Comparison of ENCODE assay signal across 8 cellular contexts in the genomic region with DNA sequence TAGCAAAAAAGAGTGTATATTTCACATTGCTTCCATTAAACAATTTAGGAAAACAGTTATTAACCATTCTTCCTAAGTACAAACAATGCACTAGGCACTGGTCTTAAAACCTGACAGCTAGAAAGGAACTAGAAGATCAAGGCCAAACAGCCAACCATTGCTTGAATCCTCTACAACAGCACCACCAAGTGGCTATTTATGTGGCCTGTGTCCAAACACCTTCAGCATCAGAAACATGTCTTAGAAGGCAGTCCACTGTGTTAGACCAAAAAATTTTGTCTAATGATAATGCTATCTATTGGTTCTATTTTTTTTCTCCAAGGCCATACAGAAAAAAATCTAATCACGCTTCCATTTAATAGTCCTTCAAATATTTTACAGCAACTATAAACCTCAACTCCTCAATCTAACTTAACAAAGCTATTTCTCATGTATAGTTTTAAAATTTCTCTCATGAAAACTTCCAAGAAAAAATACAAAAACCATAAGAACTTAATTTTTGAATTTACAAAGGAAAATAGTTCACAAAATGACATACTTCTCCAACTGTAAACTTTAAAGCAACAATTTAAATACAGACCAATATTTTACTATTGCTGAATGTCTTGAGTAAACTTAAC. TPM values are rescaled to one million over a fixed set of nuclear protein-coding genes. Genes with fewer than 3 reads are reported as not detected.
DNase-seq lines count a peak whose midpoint lies in the region; ATAC-seq and TF ChIP-seq lines count a peak whose summit lies in the region.

No MANE protein-coding gene starts in this region.

- no peaks in the 10 kb centered on the region for H3K27me3 ChIP-seq in brain microvascular endothelial cell (replicated peaks)

- no peak overlapping the region for H3K4me3 Mint-ChIP-seq in activated T-helper 1 cell treated with anti-CD3 and anti-CD28 coated beads, Interleukin-12 subunit alpha, Interleukin-12 subunit beta, Interleukin-2, Interleukin-4 antibody, amounts not matched to agents 30 ng/mL and 10 ng/mL and 1 ng/mL, durations not matched to agents 14 hours and 24 hours and 36 hours

- H3K36me3 ChIP-seq in brain microvascular endothelial cell (replicated peaks): no peaks in the 10 kb centered on the region

- H3K9me3 Mint-ChIP-seq in activated T-helper 1 cell treated with anti-CD3 and anti-CD28 coated beads, Interleukin-12 subunit alpha, Interleukin-12 subunit beta, Interleukin-2, Interleukin-4 antibody, amounts not matched to agents 30 ng/mL and 10 ng/mL and 1 ng/mL, durations not matched to agents 14 hours and 24 hours and 36 hours: no peaks in the 10 kb centered on the region

- TF ChIP-seq CTCF in brain microvascular endothelial cell (IDR thresholded peaks at IDR 0.05; ENCODE audit: low read depth, low read length, missing control alignments): peak; percentile 72

- ATAC-seq in HG03457 (IDR thresholded peaks at IDR 0.05; ENCODE audit: unreplicated experiment): peak; percentile 66

- no peaks in the 10 kb centered on the region for H3K4me1 Mint-ChIP-seq in activated T-helper 1 cell treated with anti-CD3 and anti-CD28 coated beads, Interleukin-12 subunit alpha, Interleukin-12 subunit beta, Interleukin-2, Interleukin-4 antibody, amounts not matched to agents 30 ng/mL and 10 ng/mL and 1 ng/mL, durations not matched to agents 14 hours and 24 hours and 36 hours (ENCODE audit: low read depth)

- peaks cover 17% of the 10 kb centered on the region for H3K36me3 Mint-ChIP-seq in activated T-helper 1 cell treated with anti-CD3 and anti-CD28 coated beads, Interleukin-12 subunit alpha, Interleukin-12 subunit beta, Interleukin-2, Interleukin-4 antibody, amounts not matched to agents 30 ng/mL and 10 ng/mL and 1 ng/mL, durations not matched to agents 14 hours and 24 hours and 36 hours (ENCODE audit: low read depth)

- DNase-seq in DMS79 (lab: John Stamatoyannopoulos, UW) (peak; percentile 16), GM19240 (ENCODE audit: insufficient read length, low spot score) (peak; percentile 13), NCI-H460 (ENCODE audit: extremely low read depth, low read depth) (peak; percentile 51), brain microvascular endothelial cell (peak; percentile 51), medulla oblongata (ENCODE audit: extremely low spot score) (peak; percentile 53), activated gamma-delta T cell (lab: John Stamatoyannopoulos, UW) (no peak)
- DNase-seq in activated T-helper 1 cell treated with anti-CD3 and anti-CD28 coated beads, Interleukin-12 subunit alpha, Interleukin-12 subunit beta, Interleukin-2, Interleukin-4 antibody, amounts not matched to agents 30 ng/mL and 10 ng/mL and 1 ng/mL, durations not matched to agents 14 hours and 24 hours and 36 hours (ENCODE audit: low spot score): no peak

- H3K4me3 ChIP-seq in brain microvascular endothelial cell (ENCODE audit: low read depth, low read length): no peak overlapping the region

- in situ Hi-C loops in brain microvascular endothelial cell (cut with HindIII; ENCODE audit: low pct_ligation_motif_present, low sequenced_read_pairs): no loop called here

- intact Hi-C loops in activated T-helper 1 cell treated with anti-CD3 and anti-CD28 coated beads, Interleukin-12 subunit alpha, Interleukin-12 subunit beta, Interleukin-2, Interleukin-4 antibody, amounts not matched to agents 30 ng/mL and 10 ng/mL and 1 ng/mL, durations not matched to agents 14 hours and 24 hours and 36 hours (cut with micrococcal nuclease): loop anchor here (1.0 to 5.0 kb wide), 2 partner anchors 112 to 524 kb away; no protein-coding TSS in a partner anchor

- H3K27ac Mint-ChIP-seq in activated T-helper 1 cell treated with anti-CD3 and anti-CD28 coated beads, Interleukin-12 subunit alpha, Interleukin-12 subunit beta, Interleukin-2, Interleukin-4 antibody, amounts not matched to agents 30 ng/mL and 10 ng/mL and 1 ng/mL, durations not matched to agents 14 hours and 24 hours and 36 hours: no peak overlapping the region

- H3K27me3 Mint-ChIP-seq in activated T-helper 1 cell treated with anti-CD3 and anti-CD28 coated beads, Interleukin-12 subunit alpha, Interleukin-12 subunit beta, Interleukin-2, Interleukin-4 antibody, amounts not matched to agents 30 ng/mL and 10 ng/mL and 1 ng/mL, durations not matched to agents 14 hours and 24 hours and 36 hours (ENCODE audit: insufficient read depth): no peaks in the 10 kb centered on the region

- H3K27ac ChIP-seq in brain microvascular endothelial cell: no peak overlapping the region

RNA-seq across cellular contexts. Expression of gene CAAP1, which starts 36.1 kb away (rescaled TPM):
- 29.5 and 31.1 TPM in 2 replicates for total RNA-seq in NCI-H460 (2014; rRNA removed; shearing (Covaris generic))
- 26.4 and 44.9 TPM in 2 replicates for polyA plus RNA-seq in NCI-H460 (2014; cell fraction: nucleus; rRNA removed)
- 19.1 and 19.8 TPM in 2 replicates for total RNA-seq in activated T-helper 1 cell treated with anti-CD3 and anti-CD28 coated beads, Interleukin-12 subunit alpha, Interleukin-12 subunit beta, Interleukin-2, Interleukin-4 antibody, amounts not matched to agents 30 ng/mL and 10 ng/mL and 1 ng/mL, durations not matched to agents 14 hours and 24 hours and 36 hours

Comparison
In these comparisons a context has a peak if more than half of its experiments do, and no peak if none do; other contexts are left out.
1. DNase-seq: peak in DMS79 (single experiment), GM19240 (single experiment), NCI-H460 (single experiment), brain microvascular endothelial cell (single experiment) and medulla oblongata (single experiment); none in activated gamma-delta T cell (single experiment) and activated T-helper 1 cell treated with anti-CD3 and anti-CD28 coated beads, Interleukin-12 subunit alpha, Interleukin-12 subunit beta, Interleukin-2, Interleukin-4 antibody, amounts not matched to agents 30 ng/mL and 10 ng/mL and 1 ng/mL, durations not matched to agents 14 hours and 24 hours and 36 hours (single experiment).